22 cellular contexts compared by ENCODE assay signal in genomic region chr6:37368961-37369320, GRCh38. TPM values are rescaled to one million over a fixed set of nuclear protein-coding genes. Genes with fewer than 3 reads are reported as not detected.
DNase-seq lines count a peak whose midpoint lies in the region; ATAC-seq and TF ChIP-seq lines count a peak whose summit lies in the region.
"Had no signal": no experiment of that assay in that cellular context is flagged by ENCODE, and none has a peak within 500 bp of the region (broad histone marks: within the 10 kb centered on the region; RNA-seq: fewer than 3 reads in every experiment).

No MANE protein-coding gene starts in this region.

- intact Hi-C loops in CD14-positive monocyte (cut with micrococcal nuclease) (no loop called here), dorsolateral prefrontal cortex (cut with DNase I) (loop anchor here in 1 of 2 donors (5.0 kb wide), 3 partner anchors 63 to 323 kb away; partner anchors contain the start of gene CMTR1), testis (cut with DNase I; ENCODE audit: low total_unique reads) (no loop called here)

- TF ChIP-seq CTCF in CD14-positive monocyte (IDR thresholded peaks at IDR 0.05) (no peak), dorsolateral prefrontal cortex (IDR thresholded peaks at IDR 0.05 in 54 of 56, conservative IDR thresholded peaks at IDR 0.05 in 2 of 56; ENCODE audit: low read depth in 1 of 56, partially characterized antibody in 56 of 56) (no peak), testis (IDR thresholded peaks at IDR 0.05) (no peak)

- H3K4me3 ChIP-seq in dorsolateral prefrontal cortex (no peak overlapping the region), testis (no peak overlapping the region)
- H3K4me3 ChIP-seq: adrenal gland, hepatocyte, prostate gland, SJCRH30, transverse colon had no signal

- peaks cover 17% of the 10 kb centered on the region for H3K4me1 Mint-ChIP-seq in CD14-positive monocyte

- H3K4me3 Mint-ChIP-seq in CD14-positive monocyte, result no peak overlapping the region
- H3K4me3 Mint-ChIP-seq: nephron had no signal

- H3K9me3 ChIP-seq in testis, result no peaks in the 10 kb centered on the region
- H3K9me3 ChIP-seq: adrenal gland, BE2C, prostate gland, SJCRH30, transverse colon had no signal

- peaks cover 24% of the 10 kb centered on the region for H3K4me1 ChIP-seq in testis
- H3K4me1 ChIP-seq: prostate gland, transverse colon had no signal

- peaks cover 42 to 61% of the 10 kb centered on the region in 2 donors for H3K36me3 Mint-ChIP-seq in CD14-positive monocyte

- H3K36me3 ChIP-seq in testis (ENCODE audit: low read depth, missing control alignments), result no peaks in the 10 kb centered on the region
- H3K36me3 ChIP-seq: prostate gland had no signal

- peak overlapping the region in 45 of 59 donors; percentile 44 to 89 (median 77) for H3K27ac ChIP-seq in dorsolateral prefrontal cortex
- H3K27ac ChIP-seq in testis, result no peak overlapping the region
- H3K27ac ChIP-seq: adrenal gland, hepatocyte, prostate gland, SJCRH30, transverse colon had no signal

- 100% methylated on average over 1 of the region's 1 CpG for WGBS in testis, 2 donors

- H3K9me3 Mint-ChIP-seq in CD14-positive monocyte, result no peaks in the 10 kb centered on the region
- H3K9me3 Mint-ChIP-seq: nephron had no signal

- DNase-seq in CD14-positive monocyte (ENCODE audit: low spot score) (no peak), GF-D8 (lab: John Stamatoyannopoulos, UW) (peak; percentile 83), SKM-1 treated with dmso at 0.1 percent for 144 hours (lab: John Stamatoyannopoulos, UW; ENCODE audit: unreplicated experiment) (peak; percentile 68), dorsolateral prefrontal cortex (no peak), NCI-H1048 (lab: John Stamatoyannopoulos, UW) (no peak), testis (no peak)
- DNase-seq: activated CD4-positive, alpha-beta T cell treated with anti-CD3 and anti-CD28 coated beads for 1 hour; activated T-cell treated with anti-CD3 and anti-CD28 coated beads, Interleukin-2, amount 50 U/mL, for 1 hour; BE2C; GDM1; islet precursor cell; mesenchymal stem cell; NCI-H1694 treated with DMSO at 0.1 percent for 48 hours; SJCRH30; T1000; transverse colon had no signal

- peak overlapping the region in 5 of 7 donors; percentile 0 to 60 (median 43) for H3K27ac Mint-ChIP-seq in CD14-positive monocyte
- H3K27ac Mint-ChIP-seq: nephron had no signal

- H3K27me3 Mint-ChIP-seq in CD14-positive monocyte (ENCODE audit: low read depth in 3 of 3), result no peaks in the 10 kb centered on the region

- no peaks in the 10 kb centered on the region for H3K27me3 ChIP-seq in dorsolateral prefrontal cortex
- H3K27me3 ChIP-seq in testis, result no peaks in the 10 kb centered on the region
- H3K27me3 ChIP-seq: adrenal gland, BE2C, hepatocyte, SJCRH30, transverse colon had no signal

- TF ChIP-seq POLR2A in testis (IDR thresholded peaks at IDR 0.05), result no peak

- no peak for ATAC-seq in GM21717 (IDR thresholded peaks at IDR 0.05; ENCODE audit: unreplicated experiment)
- ATAC-seq in GM18511 (IDR thresholded peaks at IDR 0.05; ENCODE audit: unreplicated experiment), result no peak

RNA-seq across cellular contexts. Expression of gene RNF8, which starts 15.2 kb away (rescaled TPM):
- polyA plus RNA-seq in CD14-positive monocyte (1 to 10 TPM; 4.2 to 4.9 TPM), testis (ENCODE audit: insufficient read depth, low read depth, low replicate concordance) (49.4 TPM)
- total RNA-seq in dorsolateral prefrontal cortex (10 to 100 TPM; 16.3 to 45.3 (median 30.9) TPM), testis (10 to 100 TPM; 44.0 to 49.9 TPM)

Comparison
In these comparisons a context has a peak if more than half of its experiments do, and no peak if none do; other contexts are left out.
1. DNase-seq: peak in GF-D8 (single experiment) and SKM-1 treated with dmso at 0.1 percent for 144 hours (single experiment); none in CD14-positive monocyte (single experiment), dorsolateral prefrontal cortex (0 of 10), NCI-H1048 (single experiment) and testis (single experiment).
2. H3K27ac ChIP-seq: peak in dorsolateral prefrontal cortex (45 of 59); none in testis (0 of 2).